Comparison of ENCODE assay signal across 1 cellular context in the genomic region with DNA sequence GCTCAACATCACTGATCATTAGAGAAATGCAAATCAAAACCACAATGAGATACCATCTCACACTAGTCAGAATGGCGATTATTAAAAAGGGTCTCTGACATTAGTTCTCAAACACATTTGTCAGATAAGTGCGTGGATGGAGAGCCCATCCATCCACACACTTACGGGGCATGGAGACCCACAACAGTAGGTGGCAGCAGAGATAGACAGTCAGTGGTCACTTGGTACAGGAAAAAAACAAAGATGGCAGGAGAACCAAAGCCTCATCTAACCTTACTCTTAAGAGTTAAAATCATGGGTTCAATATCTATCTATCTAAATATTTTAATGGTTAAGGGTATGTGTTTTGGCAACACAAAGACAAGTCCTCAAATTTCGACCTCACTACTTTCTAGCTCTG.
TF ChIP-seq lines count a peak whose summit lies in the region.

No MANE protein-coding gene starts in this region.

TF ChIP-seq in GM23338, 12 proteins besides CTCF, POLR2A, EP300 and RAD21:
- no peak for TF ChIP-seq NANOG (IDR thresholded peaks at IDR 0.05; ENCODE audit: borderline replicate concordance)
- no peak for TF ChIP-seq EZH2 (IDR thresholded peaks at IDR 0.05; ENCODE audit: low read depth, unreplicated experiment)
